Comparison of ENCODE assay signal across 14 cellular contexts in genomic region chr3:30355622-30356021, GRCh38.
DNase-seq lines count a peak whose midpoint lies in the region; ATAC-seq and TF ChIP-seq lines count a peak whose summit lies in the region.
"Had no signal": no experiment of that assay in that cellular context is flagged by ENCODE, and none has a peak within 500 bp of the region (broad histone marks: within the 10 kb centered on the region; RNA-seq: fewer than 3 reads in every experiment).

No MANE protein-coding gene starts in this region.

- peak overlapping the region; percentile 86 for H3K27ac Mint-ChIP-seq in CD4-positive, alpha-beta T cell
- H3K27ac Mint-ChIP-seq in activated B cell treated with CpG ODN at 0.5 μM for 24 hours = no peak overlapping the region
- peak overlapping the region in 5 of 9 donors; percentile 42 to 96 (median 93) for H3K27ac Mint-ChIP-seq in naive thymus-derived CD4-positive, alpha-beta T cell

- intact Hi-C loops in CD4-positive, alpha-beta T cell (cut with DNase I, micrococcal nuclease) = loop anchor here (2.0 to 10.0 kb wide), 3 partner anchors 23 to 869 kb away; partner anchors contain the start of gene TGFBR2 (in 1 of the 2)
- intact Hi-C loops in activated B cell treated with CpG ODN at 0.5 μM for 24 hours (cut with micrococcal nuclease) = loop anchor here (2.0 kb wide), 1 partner anchor 13 kb away; no protein-coding TSS in a partner anchor
- intact Hi-C loops in naive thymus-derived CD4-positive, alpha-beta T cell (cut with micrococcal nuclease) = loop anchor here (1.0 to 10.0 kb wide), 8 partner anchors 8 to 1749 kb away; partner anchors contain the start of genes STT3B (in 2 of the 2), GPD1L (in 1 of the 2) and TGFBR2 (in 1 of the 2)

- DNase-seq in CD4-positive, alpha-beta T cell = no peak
- no peak for DNase-seq in activated B cell treated with CpG ODN at 0.5 μM for 24 hours
- DNase-seq in naive thymus-derived CD4-positive, alpha-beta T cell = peak in 1 of 9 donors; percentile 10
- no peak for DNase-seq in GM19238 (ENCODE audit: insufficient read length, low spot score)
- no peak for DNase-seq in foreskin melanocyte
- no peak for DNase-seq in amygdala (lab: John Stamatoyannopoulos, UW)
- DNase-seq: anterior cingulate cortex; KG1; NCI-H524 treated with DMSO at 0.1 percent for 48 hours; stimulated activated CD4-positive, alpha-beta T cell treated with anti-CD3 and anti-CD28 coated beads, Interleukin-2, amount 100 ng/mL, for 48 hours; substantia nigra; SW 1271 had no signal

- TF ChIP-seq RAD21 in Ishikawa (IDR thresholded peaks at IDR 0.05; ENCODE audit: low read depth) = no peak; the same call in 1 of the 2 replicates

- H3K9me3 Mint-ChIP-seq in CD4-positive, alpha-beta T cell = no peaks in the 10 kb centered on the region
- no peaks in the 10 kb centered on the region for H3K9me3 Mint-ChIP-seq in activated B cell treated with CpG ODN at 0.5 μM for 24 hours
- H3K9me3 Mint-ChIP-seq in naive thymus-derived CD4-positive, alpha-beta T cell = peaks cover 0 to 4% (median 0%) of the 10 kb centered on the region in 11 donors

- CTCF ChIA-PET in CD4-positive, alpha-beta T cell (lab: Charles Lee) = no interaction called here
- CTCF ChIA-PET in activated B cell treated with CpG ODN at 0.5 μM for 24 hours (lab: Charles Lee) = interaction anchor here (0.6 to 1.1 kb wide), 2 partner anchors 26 to 59 kb away, joined by 3 read pairs; no protein-coding TSS in a partner anchor
- CTCF ChIA-PET in naive thymus-derived CD4-positive, alpha-beta T cell (lab: Charles Lee) = interaction anchor here (0.9 kb wide), 1 partner anchor 12 kb away, joined by 3 read pairs; no protein-coding TSS in a partner anchor

- no peak overlapping the region for H3K27ac ChIP-seq in CD4-positive, alpha-beta T cell (ENCODE audit: low read depth, low read length)
- H3K27ac ChIP-seq in naive thymus-derived CD4-positive, alpha-beta T cell (ENCODE audit: low read depth, low read length) = no peak overlapping the region

- H3K4me3 ChIP-seq in naive thymus-derived CD4-positive, alpha-beta T cell (ENCODE audit: low read length) = no peak overlapping the region

- no peak for ATAC-seq in CD4-positive, alpha-beta T cell (ENCODE audit: poor library complexity)
- ATAC-seq in activated B cell treated with CpG ODN at 0.5 μM for 24 hours (ENCODE audit: low read depth) (peak; percentile 86), GM21529 (IDR thresholded peaks at IDR 0.05; ENCODE audit: unreplicated experiment) (no peak)
- ATAC-seq in naive thymus-derived CD4-positive, alpha-beta T cell = no peak

- H3K4me1 ChIP-seq in naive thymus-derived CD4-positive, alpha-beta T cell (ENCODE audit: control insufficient read depth in 2 of 2, insufficient read depth in 2 of 2, low read length in 2 of 2) = peaks cover 38 to 49% of the 10 kb centered on the region in 2 donors

- no peak for TF ChIP-seq CTCF in CD4-positive, alpha-beta T cell (IDR thresholded peaks at IDR 0.05)
- TF ChIP-seq CTCF in activated B cell treated with CpG ODN at 0.5 μM for 24 hours (IDR thresholded peaks at IDR 0.05) = no peak

- H3K36me3 Mint-ChIP-seq in CD4-positive, alpha-beta T cell (ENCODE audit: low read depth) = no peaks in the 10 kb centered on the region
- no peaks in the 10 kb centered on the region for H3K36me3 Mint-ChIP-seq in activated B cell treated with CpG ODN at 0.5 μM for 24 hours (ENCODE audit: low read depth)
- peaks cover 0 to 14% (median 0%) of the 10 kb centered on the region in 5 donors for H3K36me3 Mint-ChIP-seq in naive thymus-derived CD4-positive, alpha-beta T cell

- H3K9me3 ChIP-seq in CD4-positive, alpha-beta T cell (ENCODE audit: control insufficient read depth, low read length) = no peaks in the 10 kb centered on the region
- no peaks in the 10 kb centered on the region for H3K9me3 ChIP-seq in naive thymus-derived CD4-positive, alpha-beta T cell (ENCODE audit: control insufficient read depth in 2 of 3, low read length in 3 of 3)

- H3K27me3 ChIP-seq in CD4-positive, alpha-beta T cell (ENCODE audit: control insufficient read depth, insufficient read depth, low read length) = no peaks in the 10 kb centered on the region
- H3K27me3 ChIP-seq in naive thymus-derived CD4-positive, alpha-beta T cell (ENCODE audit: control insufficient read depth in 2 of 2, insufficient read depth in 2 of 2, low read length in 2 of 2) = no peaks in the 10 kb centered on the region

- H3K4me1 Mint-ChIP-seq in CD4-positive, alpha-beta T cell (ENCODE audit: low read depth) = peaks cover 74% of the 10 kb centered on the region
- H3K4me1 Mint-ChIP-seq in activated B cell treated with CpG ODN at 0.5 μM for 24 hours = peaks cover 35% of the 10 kb centered on the region
- H3K4me1 Mint-ChIP-seq in naive thymus-derived CD4-positive, alpha-beta T cell = peaks cover 39 to 90% (median 76%) of the 10 kb centered on the region in 7 donors

- no peaks in the 10 kb centered on the region for H3K27me3 Mint-ChIP-seq in CD4-positive, alpha-beta T cell
- H3K27me3 Mint-ChIP-seq in activated B cell treated with CpG ODN at 0.5 μM for 24 hours = peaks cover 24% of the 10 kb centered on the region
- H3K27me3 Mint-ChIP-seq in naive thymus-derived CD4-positive, alpha-beta T cell = peaks cover 0 to 50% (median 0%) of the 10 kb centered on the region in 5 donors

- H3K4me3 Mint-ChIP-seq in CD4-positive, alpha-beta T cell = no peak overlapping the region
- H3K4me3 Mint-ChIP-seq in activated B cell treated with CpG ODN at 0.5 μM for 24 hours = no peak overlapping the region
- H3K4me3 Mint-ChIP-seq in naive thymus-derived CD4-positive, alpha-beta T cell = peak overlapping the region in 9 of 10 donors; percentile 16 to 81 (median 59)

- TF ChIP-seq EP300 in Ishikawa (IDR thresholded peaks at IDR 0.05; ENCODE audit: borderline replicate concordance) = peak; percentile 92

- POLR2A ChIA-PET in CD4-positive, alpha-beta T cell (lab: Charles Lee) = interaction anchor here (0.7 to 4.7 kb wide), 9 partner anchors 9 to 339 kb away, joined by 3 to 30 read pairs (median 4); partner anchors contain the start of gene TGFBR2
- POLR2A ChIA-PET in activated B cell treated with CpG ODN at 0.5 μM for 24 hours (lab: Charles Lee) = interaction anchor here (1.5 kb wide), 1 partner anchor 251 kb away, joined by 3 read pairs; the partner anchor contains the start of gene TGFBR2
- POLR2A ChIA-PET in naive thymus-derived CD4-positive, alpha-beta T cell (lab: Charles Lee) = interaction anchor here (1.0 to 2.4 kb wide), 4 partner anchors 11 to 251 kb away, joined by 3 to 12 read pairs (median 4); partner anchors contain the start of gene TGFBR2

- no peaks in the 10 kb centered on the region for H3K36me3 ChIP-seq in naive thymus-derived CD4-positive, alpha-beta T cell (ENCODE audit: control insufficient read depth in 2 of 3, insufficient read depth in 3 of 3, low read length in 3 of 3)

TF ChIP-seq in Ishikawa, 13 proteins besides CTCF, POLR2A, EP300 and RAD21:
- TF ChIP-seq MAX (IDR thresholded peaks at IDR 0.05) (no peak), FOXM1 (IDR thresholded peaks at IDR 0.05; ENCODE audit: borderline replicate concordance, low read depth) (peak; percentile 81), TAF1 (IDR thresholded peaks at IDR 0.05; ENCODE audit: low read depth) (no peak), USF1 (IDR thresholded peaks at IDR 0.05) (no peak), ZBTB7A (IDR thresholded peaks at IDR 0.05; ENCODE audit: low read depth) (no peak), REST (IDR thresholded peaks at IDR 0.05; ENCODE audit: low read depth) (no peak), YY1 (IDR thresholded peaks at IDR 0.05; ENCODE audit: low read depth) (no peak), CREB1 (IDR thresholded peaks at IDR 0.05; ENCODE audit: low read depth) (no peak), TCF12 (IDR thresholded peaks at IDR 0.05; ENCODE audit: low read depth) (peak; percentile 85), NFIC (IDR thresholded peaks at IDR 0.05) (peak; percentile 66), EGR1 (IDR thresholded peaks at IDR 0.05) (no peak), TEAD4 (IDR thresholded peaks at IDR 0.05) (peak; percentile 57; the same call in 1 of the 2 replicates), CEBPB (IDR thresholded peaks at IDR 0.05) (peak; percentile 81)

Comparison
In these comparisons a context has a peak if more than half of its experiments do, and no peak if none do; other contexts are left out.
1. H3K4me3 Mint-ChIP-seq: peak in naive thymus-derived CD4-positive, alpha-beta T cell (9 of 10); none in CD4-positive, alpha-beta T cell (single experiment) and activated B cell treated with CpG ODN at 0.5 μM for 24 hours (single experiment).